ENCODE assay signal across 8 cellular contexts in genomic region chr2:225002656-225003045, GRCh38. TPM values are rescaled to one million over a fixed set of nuclear protein-coding genes. Genes with fewer than 3 reads are reported as not detected.
DNase-seq lines count a peak whose midpoint lies in the region; ATAC-seq and TF ChIP-seq lines count a peak whose summit lies in the region.

No MANE protein-coding gene starts in this region.

- H3K9me3 ChIP-seq in MM.1S (replicated peaks; ENCODE audit: insufficient read depth, low read length): no peaks in the 10 kb centered on the region
- H3K9me3 ChIP-seq in A673 (ENCODE audit: low read depth, low read length, poor library complexity, severe bottlenecking): no peaks in the 10 kb centered on the region
- no peaks in the 10 kb centered on the region for H3K9me3 ChIP-seq in uterus

- H4K20me1 ChIP-seq in MM.1S (ENCODE audit: insufficient read depth, low read length): no peaks in the 10 kb centered on the region; the same call in 1 of the 2 replicates

- TF ChIP-seq CTCF in MM.1S (IDR thresholded peaks at IDR 0.05; ENCODE audit: low read length) (no peak), A673 (conservative IDR thresholded peaks at IDR 0.05; ENCODE audit: low read depth, low read length) (no peak), uterus (IDR thresholded peaks at IDR 0.05) (no peak)

- H3K27ac ChIP-seq in MM.1S (ENCODE audit: low read length) (no peak overlapping the region), A673 (ENCODE audit: low read depth, low read length, poor library complexity, severe bottlenecking) (no peak overlapping the region), uterus (no peak overlapping the region)

- no peak overlapping the region for H3K9ac ChIP-seq in MM.1S (ENCODE audit: low read length)

- no peak for TF ChIP-seq POLR2A in uterus (IDR thresholded peaks at IDR 0.05)

- H2AFZ ChIP-seq in MM.1S (ENCODE audit: low read length): no peak overlapping the region

- no peak overlapping the region for H3K4me3 ChIP-seq in MM.1S (ENCODE audit: low read length)
- no peak overlapping the region for H3K4me3 ChIP-seq in A673 (ENCODE audit: low read depth, low read length, poor library complexity, severe bottlenecking)
- no peak overlapping the region for H3K4me3 ChIP-seq in uterus

- CTCF ChIA-PET in HEK293T (lab: Yijun Ruan, JAX) (interaction anchor here (0.7 to 1.2 kb wide), 3 partner anchors 11 to 658 kb away, joined by 3 to 4 read pairs (median 3); no protein-coding TSS in a partner anchor), A673 (lab: Charles Lee) (no interaction called here)

- H3K36me3 ChIP-seq in MM.1S (replicated peaks; ENCODE audit: insufficient read depth, low read length): no peaks in the 10 kb centered on the region
- no peaks in the 10 kb centered on the region for H3K36me3 ChIP-seq in A673 (ENCODE audit: insufficient read depth, low read length, poor library complexity, severe bottlenecking)
- no peaks in the 10 kb centered on the region for H3K36me3 ChIP-seq in uterus

- no peaks in the 10 kb centered on the region for H3F3A ChIP-seq in MM.1S (ENCODE audit: insufficient read depth, low read length)

- POLR2A ChIA-PET in HEK293T (lab: Yijun Ruan, JAX) (no interaction called here), A673 (lab: Charles Lee; ENCODE audit: low non-redundant PET) (no interaction called here)

- DNase-seq in NCI-H2029 (lab: John Stamatoyannopoulos, UW): peak; percentile 68
- no peak for DNase-seq in NCI-H2029 treated with DMSO at 0.1 percent for 48 hours (lab: John Stamatoyannopoulos, UW)
- DNase-seq in MM.1S: peak; percentile 29
- peak; percentile 47 for DNase-seq in astrocyte of the hippocampus (ENCODE audit: low read depth, low spot score)
- no peak for DNase-seq in HEK293T (ENCODE audit: extremely low spot score)
- DNase-seq in A673 (ENCODE audit: low spot score): no peak
- no peak for DNase-seq in uterus

- H3K79me2 ChIP-seq in MM.1S (ENCODE audit: low read length): peaks cover 76% of the 10 kb centered on the region

- intact Hi-C loops in A673 (cut with micrococcal nuclease; ENCODE audit: unreplicated experiment) (loop anchor here (10.0 kb wide), 1 partner anchor 228 kb away; no protein-coding TSS in a partner anchor), uterus (cut with DNase I; ENCODE audit: low total_unique reads) (no loop called here)

- no peaks in the 10 kb centered on the region for H3K9me2 ChIP-seq in MM.1S (replicated peaks; ENCODE audit: insufficient read depth, low read length)

- H3K4me2 ChIP-seq in MM.1S (ENCODE audit: low read depth, low read length): no peak overlapping the region

- no peaks in the 10 kb centered on the region for H3K27me3 ChIP-seq in MM.1S (replicated peaks; ENCODE audit: insufficient read depth, low read length)
- no peaks in the 10 kb centered on the region for H3K27me3 ChIP-seq in A673 (replicated peaks; ENCODE audit: insufficient read depth, low read depth, low read length, poor library complexity)
- no peaks in the 10 kb centered on the region for H3K27me3 ChIP-seq in uterus

- peak; percentile 93 for ATAC-seq in GM21737 (IDR thresholded peaks at IDR 0.05; ENCODE audit: unreplicated experiment)

- H3K4me1 ChIP-seq in MM.1S (ENCODE audit: low read length) (0 out of 2 replicates have a peak, but pooled peaks cover 9% of the 10 kb centered on the region), A673 (ENCODE audit: insufficient read depth, low read length, poor library complexity, severe bottlenecking) (no peaks in the 10 kb centered on the region), uterus (no peaks in the 10 kb centered on the region)

- BruUV-seq in A673 (replicated peaks; lab: Mats Ljungman, UMichigan): no TSS peak

TF ChIP-seq in HEK293T, 16 proteins besides CTCF, POLR2A, EP300 and RAD21:
- no peak for TF ChIP-seq LEF1 (IDR thresholded peaks at IDR 0.05; ENCODE audit: borderline replicate concordance)
- no peak for TF ChIP-seq HDGF (IDR thresholded peaks at IDR 0.05; ENCODE audit: borderline replicate concordance)
- no peak for TF ChIP-seq NFRKB (IDR thresholded peaks at IDR 0.05)
- no peak for TF ChIP-seq SUZ12 (IDR thresholded peaks at IDR 0.05)
- no peak for TF ChIP-seq CTBP1 (IDR thresholded peaks at IDR 0.05; ENCODE audit: borderline replicate concordance)
- TF ChIP-seq BHLHE40 (IDR thresholded peaks at IDR 0.05; ENCODE audit: borderline replicate concordance): no peak
- no peak for TF ChIP-seq FOXK2 (IDR thresholded peaks at IDR 0.05)
- no peak for TF ChIP-seq ELF4 (IDR thresholded peaks at IDR 0.05)
- no peak for TF ChIP-seq ZNF384 (IDR thresholded peaks at IDR 0.05)
- no peak for TF ChIP-seq L3MBTL2 (conservative IDR thresholded peaks at IDR 0.05)
- TF ChIP-seq ARNT (IDR thresholded peaks at IDR 0.05): no peak
- TF ChIP-seq, protein P1, sequence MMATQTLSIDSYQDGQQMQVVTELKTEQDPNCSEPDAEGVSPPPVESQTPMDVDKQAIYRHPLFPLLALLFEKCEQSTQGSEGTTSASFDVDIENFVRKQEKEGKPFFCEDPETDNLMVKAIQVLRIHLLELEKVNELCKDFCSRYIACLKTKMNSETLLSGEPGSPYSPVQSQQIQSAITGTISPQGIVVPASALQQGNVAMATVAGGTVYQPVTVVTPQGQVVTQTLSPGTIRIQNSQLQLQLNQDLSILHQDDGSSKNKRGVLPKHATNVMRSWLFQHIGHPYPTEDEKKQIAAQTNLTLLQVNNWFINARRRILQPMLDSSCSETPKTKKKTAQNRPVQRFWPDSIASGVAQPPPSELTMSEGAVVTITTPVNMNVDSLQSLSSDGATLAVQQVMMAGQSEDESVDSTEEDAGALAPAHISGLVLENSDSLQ (IDR thresholded peaks at IDR 0.05): no peak

RNA-seq across cellular contexts. Expression of gene DOCK10, which starts 39.6 kb away (rescaled TPM):
- total RNA-seq in A673 (2021) (5.1 and 6.1 TPM in 2 replicates), uterus (10 to 100 TPM in 2 of 4 donors, 1 to 10 TPM in 2; 3.8 to 33.2 (median 12.3) TPM)

Comparison
In these comparisons a context has a peak if more than half of its experiments do, and no peak if none do; other contexts are left out.
1. DNase-seq: peak in NCI-H2029 (single experiment), MM.1S (single experiment) and astrocyte of the hippocampus (single experiment); none in NCI-H2029 treated with DMSO at 0.1 percent for 48 hours (single experiment), HEK293T (single experiment), A673 (single experiment) and uterus (0 of 2).